1 cellular context compared by ENCODE assay signal in the genomic region with DNA sequence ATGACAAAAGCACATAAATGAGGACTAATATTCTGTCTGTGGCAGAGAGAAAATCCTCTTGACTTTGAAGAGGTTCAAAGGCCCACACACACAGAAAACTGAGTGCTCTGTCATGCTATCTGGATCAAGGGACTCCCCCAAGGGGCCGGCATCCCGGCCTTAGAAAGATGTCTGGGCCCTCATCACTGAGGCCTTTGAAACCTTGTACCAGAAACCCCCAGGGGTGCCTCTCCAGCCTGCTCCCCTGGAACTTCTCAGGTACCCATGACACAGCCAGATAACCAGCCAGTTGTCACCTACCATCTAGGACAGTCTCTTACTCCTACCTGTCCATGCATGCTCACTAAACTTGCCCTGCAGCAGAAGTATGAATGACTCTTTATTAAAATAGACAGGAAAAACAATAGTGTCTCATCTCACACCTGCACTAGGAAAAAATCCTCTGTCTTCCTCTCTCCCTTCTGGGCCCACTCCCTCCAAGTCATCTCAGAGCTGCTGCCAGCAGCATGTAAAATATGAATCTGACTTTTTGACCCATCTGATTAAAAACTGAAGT.
TF ChIP-seq lines count a peak whose summit lies in the region.

No MANE protein-coding gene starts in this region.

TF ChIP-seq in GM23338, 12 proteins besides CTCF, POLR2A, EP300 and RAD21:
- no peak for TF ChIP-seq STAT1 (IDR thresholded peaks at IDR 0.05; ENCODE audit: unreplicated experiment)
- TF ChIP-seq ZNF331 (CRISPR knock-in tag; IDR thresholded peaks at IDR 0.05; ENCODE audit: low read depth): no peak
- no peak for TF ChIP-seq POLR2AphosphoS5 (IDR thresholded peaks at IDR 0.05; ENCODE audit: low read depth)
- TF ChIP-seq ZNF114 (CRISPR knock-in tag; IDR thresholded peaks at IDR 0.05): no peak
- TF ChIP-seq, protein P1, sequence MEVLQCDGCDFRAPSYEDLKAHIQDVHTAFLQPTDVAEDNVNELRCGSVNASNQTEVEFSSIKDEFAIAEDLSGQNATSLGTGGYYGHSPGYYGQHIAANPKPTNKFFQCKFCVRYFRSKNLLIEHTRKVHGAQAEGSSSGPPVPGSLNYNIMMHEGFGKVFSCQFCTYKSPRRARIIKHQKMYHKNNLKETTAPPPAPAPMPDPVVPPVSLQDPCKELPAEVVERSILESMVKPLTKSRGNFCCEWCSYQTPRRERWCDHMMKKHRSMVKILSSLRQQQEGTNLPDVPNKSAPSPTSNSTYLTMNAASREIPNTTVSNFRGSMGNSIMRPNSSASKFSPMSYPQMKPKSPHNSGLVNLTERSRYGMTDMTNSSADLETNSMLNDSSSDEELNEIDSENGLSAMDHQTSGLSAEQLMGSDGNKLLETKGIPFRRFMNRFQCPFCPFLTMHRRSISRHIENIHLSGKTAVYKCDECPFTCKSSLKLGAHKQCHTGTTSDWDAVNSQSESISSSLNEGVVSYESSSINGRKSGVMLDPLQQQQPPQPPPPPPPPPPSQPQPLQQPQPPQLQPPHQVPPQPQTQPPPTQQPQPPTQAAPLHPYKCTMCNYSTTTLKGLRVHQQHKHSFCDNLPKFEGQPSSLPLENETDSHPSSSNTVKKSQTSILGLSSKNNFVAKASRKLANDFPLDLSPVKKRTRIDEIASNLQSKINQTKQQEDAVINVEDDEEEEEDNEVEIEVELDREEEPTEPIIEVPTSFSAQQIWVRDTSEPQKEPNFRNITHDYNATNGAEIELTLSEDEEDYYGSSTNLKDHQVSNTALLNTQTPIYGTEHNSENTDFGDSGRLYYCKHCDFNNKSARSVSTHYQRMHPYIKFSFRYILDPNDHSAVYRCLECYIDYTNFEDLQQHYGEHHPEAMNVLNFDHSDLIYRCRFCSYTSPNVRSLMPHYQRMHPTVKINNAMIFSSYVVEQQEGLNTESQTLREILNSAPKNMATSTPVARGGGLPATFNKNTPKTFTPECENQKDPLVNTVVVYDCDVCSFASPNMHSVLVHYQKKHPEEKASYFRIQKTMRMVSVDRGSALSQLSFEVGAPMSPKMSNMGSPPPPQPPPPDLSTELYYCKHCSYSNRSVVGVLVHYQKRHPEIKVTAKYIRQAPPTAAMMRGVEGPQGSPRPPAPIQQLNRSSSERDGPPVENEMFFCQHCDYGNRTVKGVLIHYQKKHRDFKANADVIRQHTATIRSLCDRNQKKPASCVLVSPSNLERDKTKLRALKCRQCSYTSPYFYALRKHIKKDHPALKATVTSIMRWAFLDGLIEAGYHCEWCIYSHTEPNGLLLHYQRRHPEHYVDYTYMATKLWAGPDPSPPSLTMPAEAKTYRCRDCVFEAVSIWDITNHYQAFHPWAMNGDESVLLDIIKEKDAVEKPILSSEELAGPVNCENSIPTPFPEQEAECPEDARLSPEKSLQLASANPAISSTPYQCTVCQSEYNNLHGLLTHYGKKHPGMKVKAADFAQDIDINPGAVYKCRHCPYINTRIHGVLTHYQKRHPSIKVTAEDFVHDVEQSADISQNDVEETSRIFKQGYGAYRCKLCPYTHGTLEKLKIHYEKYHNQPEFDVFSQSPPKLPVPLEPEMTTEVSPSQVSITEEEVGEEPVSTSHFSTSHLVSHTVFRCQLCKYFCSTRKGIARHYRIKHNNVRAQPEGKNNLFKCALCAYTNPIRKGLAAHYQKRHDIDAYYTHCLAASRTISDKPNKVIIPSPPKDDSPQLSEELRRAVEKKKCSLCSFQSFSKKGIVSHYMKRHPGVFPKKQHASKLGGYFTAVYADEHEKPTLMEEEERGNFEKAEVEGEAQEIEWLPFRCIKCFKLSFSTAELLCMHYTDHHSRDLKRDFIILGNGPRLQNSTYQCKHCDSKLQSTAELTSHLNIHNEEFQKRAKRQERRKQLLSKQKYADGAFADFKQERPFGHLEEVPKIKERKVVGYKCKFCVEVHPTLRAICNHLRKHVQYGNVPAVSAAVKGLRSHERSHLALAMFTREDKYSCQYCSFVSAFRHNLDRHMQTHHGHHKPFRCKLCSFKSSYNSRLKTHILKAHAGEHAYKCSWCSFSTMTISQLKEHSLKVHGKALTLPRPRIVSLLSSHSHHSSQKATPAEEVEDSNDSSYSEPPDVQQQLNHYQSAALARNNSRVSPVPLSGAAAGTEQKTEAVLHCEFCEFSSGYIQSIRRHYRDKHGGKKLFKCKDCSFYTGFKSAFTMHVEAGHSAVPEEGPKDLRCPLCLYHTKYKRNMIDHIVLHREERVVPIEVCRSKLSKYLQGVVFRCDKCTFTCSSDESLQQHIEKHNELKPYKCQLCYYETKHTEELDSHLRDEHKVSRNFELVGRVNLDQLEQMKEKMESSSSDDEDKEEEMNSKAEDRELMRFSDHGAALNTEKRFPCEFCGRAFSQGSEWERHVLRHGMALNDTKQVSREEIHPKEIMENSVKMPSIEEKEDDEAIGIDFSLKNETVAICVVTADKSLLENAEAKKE (CRISPR knock-in tag; IDR thresholded peaks at IDR 0.05): no peak
- no peak for TF ChIP-seq CREB1 (CRISPR knock-in tag; IDR thresholded peaks at IDR 0.05; ENCODE audit: low read depth)
- TF ChIP-seq JUNB (IDR thresholded peaks at IDR 0.05; ENCODE audit: unreplicated experiment): no peak
- TF ChIP-seq, protein P2, sequence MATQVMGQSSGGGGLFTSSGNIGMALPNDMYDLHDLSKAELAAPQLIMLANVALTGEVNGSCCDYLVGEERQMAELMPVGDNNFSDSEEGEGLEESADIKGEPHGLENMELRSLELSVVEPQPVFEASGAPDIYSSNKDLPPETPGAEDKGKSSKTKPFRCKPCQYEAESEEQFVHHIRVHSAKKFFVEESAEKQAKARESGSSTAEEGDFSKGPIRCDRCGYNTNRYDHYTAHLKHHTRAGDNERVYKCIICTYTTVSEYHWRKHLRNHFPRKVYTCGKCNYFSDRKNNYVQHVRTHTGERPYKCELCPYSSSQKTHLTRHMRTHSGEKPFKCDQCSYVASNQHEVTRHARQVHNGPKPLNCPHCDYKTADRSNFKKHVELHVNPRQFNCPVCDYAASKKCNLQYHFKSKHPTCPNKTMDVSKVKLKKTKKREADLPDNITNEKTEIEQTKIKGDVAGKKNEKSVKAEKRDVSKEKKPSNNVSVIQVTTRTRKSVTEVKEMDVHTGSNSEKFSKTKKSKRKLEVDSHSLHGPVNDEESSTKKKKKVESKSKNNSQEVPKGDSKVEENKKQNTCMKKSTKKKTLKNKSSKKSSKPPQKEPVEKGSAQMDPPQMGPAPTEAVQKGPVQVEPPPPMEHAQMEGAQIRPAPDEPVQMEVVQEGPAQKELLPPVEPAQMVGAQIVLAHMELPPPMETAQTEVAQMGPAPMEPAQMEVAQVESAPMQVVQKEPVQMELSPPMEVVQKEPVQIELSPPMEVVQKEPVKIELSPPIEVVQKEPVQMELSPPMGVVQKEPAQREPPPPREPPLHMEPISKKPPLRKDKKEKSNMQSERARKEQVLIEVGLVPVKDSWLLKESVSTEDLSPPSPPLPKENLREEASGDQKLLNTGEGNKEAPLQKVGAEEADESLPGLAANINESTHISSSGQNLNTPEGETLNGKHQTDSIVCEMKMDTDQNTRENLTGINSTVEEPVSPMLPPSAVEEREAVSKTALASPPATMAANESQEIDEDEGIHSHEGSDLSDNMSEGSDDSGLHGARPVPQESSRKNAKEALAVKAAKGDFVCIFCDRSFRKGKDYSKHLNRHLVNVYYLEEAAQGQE (IDR thresholded peaks at IDR 0.05; ENCODE audit: unreplicated experiment): no peak
- TF ChIP-seq, protein P3, sequence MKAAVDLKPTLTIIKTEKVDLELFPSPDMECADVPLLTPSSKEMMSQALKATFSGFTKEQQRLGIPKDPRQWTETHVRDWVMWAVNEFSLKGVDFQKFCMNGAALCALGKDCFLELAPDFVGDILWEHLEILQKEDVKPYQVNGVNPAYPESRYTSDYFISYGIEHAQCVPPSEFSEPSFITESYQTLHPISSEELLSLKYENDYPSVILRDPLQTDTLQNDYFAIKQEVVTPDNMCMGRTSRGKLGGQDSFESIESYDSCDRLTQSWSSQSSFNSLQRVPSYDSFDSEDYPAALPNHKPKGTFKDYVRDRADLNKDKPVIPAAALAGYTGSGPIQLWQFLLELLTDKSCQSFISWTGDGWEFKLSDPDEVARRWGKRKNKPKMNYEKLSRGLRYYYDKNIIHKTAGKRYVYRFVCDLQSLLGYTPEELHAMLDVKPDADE (IDR thresholded peaks at IDR 0.05): no peak
- TF ChIP-seq EZH2phosphoT487 (IDR thresholded peaks at IDR 0.05; ENCODE audit: unreplicated experiment): no peak
- TF ChIP-seq NANOG (IDR thresholded peaks at IDR 0.05; ENCODE audit: borderline replicate concordance): no peak
- TF ChIP-seq EZH2 (IDR thresholded peaks at IDR 0.05; ENCODE audit: low read depth, unreplicated experiment): no peak
